ENCODE assay signal across 1 cellular context in the genomic region with DNA sequence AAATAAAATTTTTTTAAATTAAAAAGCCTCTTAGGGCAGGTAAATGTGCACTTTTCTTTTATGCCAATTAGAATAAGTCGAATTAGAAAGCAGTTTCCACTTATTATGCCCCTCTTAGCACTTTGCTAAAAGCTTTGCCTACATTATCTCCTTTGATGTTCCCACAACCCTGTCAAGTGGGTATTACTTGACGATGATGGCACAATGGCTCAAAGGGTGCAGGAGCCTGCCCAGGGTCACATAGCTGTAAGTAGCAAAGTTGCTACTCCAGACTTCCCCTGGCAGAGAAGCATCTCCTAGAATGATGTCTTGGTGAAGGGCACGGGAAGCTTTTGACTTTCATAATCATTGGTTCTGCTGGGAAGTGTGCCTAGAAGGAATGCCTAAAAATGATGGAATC.
TF ChIP-seq lines count a peak whose summit lies in the region.

No MANE protein-coding gene starts in this region.

TF ChIP-seq in IMR-90, 13 proteins besides CTCF, POLR2A, EP300 and RAD21:
- TF ChIP-seq CEBPB (IDR thresholded peaks at IDR 0.05; ENCODE audit: low read depth, low read length) = no peak
- TF ChIP-seq RFX5 (IDR thresholded peaks at IDR 0.05; ENCODE audit: low read depth, low read length) = no peak
- no peak for TF ChIP-seq SMC3 (IDR thresholded peaks at IDR 0.05; ENCODE audit: low read depth, low read length)
- TF ChIP-seq, protein P1, sequence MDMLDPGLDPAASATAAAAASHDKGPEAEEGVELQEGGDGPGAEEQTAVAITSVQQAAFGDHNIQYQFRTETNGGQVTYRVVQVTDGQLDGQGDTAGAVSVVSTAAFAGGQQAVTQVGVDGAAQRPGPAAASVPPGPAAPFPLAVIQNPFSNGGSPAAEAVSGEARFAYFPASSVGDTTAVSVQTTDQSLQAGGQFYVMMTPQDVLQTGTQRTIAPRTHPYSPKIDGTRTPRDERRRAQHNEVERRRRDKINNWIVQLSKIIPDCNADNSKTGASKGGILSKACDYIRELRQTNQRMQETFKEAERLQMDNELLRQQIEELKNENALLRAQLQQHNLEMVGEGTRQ (IDR thresholded peaks at IDR 0.05; ENCODE audit: low read depth, low read length) = no peak
- TF ChIP-seq NFE2L2 (IDR thresholded peaks at IDR 0.05; ENCODE audit: low read depth, low read length) = no peak
- TF ChIP-seq ELK1 (IDR thresholded peaks at IDR 0.05; ENCODE audit: borderline replicate concordance, low read depth, low read length) = no peak
- TF ChIP-seq CHD1 (IDR thresholded peaks at IDR 0.05; ENCODE audit: low read depth, low read length) = no peak
- no peak for TF ChIP-seq RCOR1 (IDR thresholded peaks at IDR 0.05; ENCODE audit: insufficient replicate concordance, low read length)
- TF ChIP-seq MAZ (IDR thresholded peaks at IDR 0.05; ENCODE audit: borderline replicate concordance, low read depth, low read length) = no peak
- no peak for TF ChIP-seq BHLHE40 (IDR thresholded peaks at IDR 0.05; ENCODE audit: low read depth, low read length)
- TF ChIP-seq FOS (IDR thresholded peaks at IDR 0.05; ENCODE audit: low read depth, low read length) = no peak
- TF ChIP-seq MAFK (IDR thresholded peaks at IDR 0.05; ENCODE audit: low read depth, low read length) = no peak
- no peak for TF ChIP-seq MXI1 (IDR thresholded peaks at IDR 0.05; ENCODE audit: borderline replicate concordance, low read depth, low read length)
